19 cellular contexts compared by ENCODE assay signal in the genomic region with DNA sequence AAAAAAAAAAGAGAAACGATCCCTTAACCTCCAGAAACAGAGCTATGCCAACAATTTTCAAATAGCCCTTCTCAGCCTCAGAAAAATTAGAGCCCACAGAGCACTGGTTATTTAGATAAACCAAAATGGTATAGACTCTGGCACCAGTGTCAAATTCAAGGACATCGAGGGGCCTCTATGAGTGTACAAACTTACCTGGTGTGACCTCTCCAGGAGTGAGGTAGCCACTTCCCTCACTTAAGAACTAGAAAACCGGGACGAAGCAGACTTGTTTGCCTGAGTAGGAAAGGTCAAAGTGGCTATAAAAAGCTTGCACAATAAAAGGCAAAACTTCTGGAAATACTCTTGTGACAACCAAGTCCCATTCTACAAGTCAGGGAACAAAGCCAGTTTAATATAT. TPM values are rescaled to one million over a fixed set of nuclear protein-coding genes. Genes with fewer than 3 reads are reported as not detected.
"Had no signal": no experiment of that assay in that cellular context is flagged by ENCODE, and none has a peak within 500 bp of the region (broad histone marks: within the 10 kb centered on the region; RNA-seq: fewer than 3 reads in every experiment).

No MANE protein-coding gene starts in this region.

- H3K27ac ChIP-seq: gastrocnemius medialis, heart right ventricle, left ventricle myocardium inferior, neutrophil, psoas muscle, right atrium auricular region, vagina had no signal

- H3K4me3 ChIP-seq: gastrocnemius medialis, heart right ventricle, left ventricle myocardium inferior, psoas muscle, right atrium auricular region, vagina had no signal

- H3K9me3 ChIP-seq: gastrocnemius medialis, heart right ventricle, left ventricle myocardium inferior, neutrophil, psoas muscle, right atrium auricular region, vagina had no signal

- ATAC-seq: esophagus mucosa; gastrocnemius medialis; heart right ventricle; naive thymus-derived CD8-positive, alpha-beta T cell; psoas muscle had no signal

- H3K36me3 ChIP-seq: gastrocnemius medialis, heart right ventricle, left ventricle myocardium inferior, neutrophil, right atrium auricular region, vagina had no signal

- H3K27me3 ChIP-seq: heart right ventricle, right atrium auricular region, vagina had no signal

- H3K4me1 ChIP-seq: psoas muscle had no signal

- DNase-seq: effector memory CD4-positive, alpha-beta T cell; gastrocnemius medialis; heart right ventricle; islet precursor cell; left ventricle myocardium inferior; naive thymus-derived CD8-positive, alpha-beta T cell; psoas muscle; small intestine; stimulated activated CD4-positive, alpha-beta T cell treated with anti-CD3 and anti-CD28 coated beads, Interleukin-2, amount 100 ng/mL, for 48 hours; stimulated activated naive CD4-positive, alpha-beta T cell treated with Interleukin-2 at 50 U/mL for 16 hours had no signal

- FAIRE-seq: endometrium, small intestine had no signal

RNA-seq across cellular contexts. Expression of gene PRSS54, which starts 39.1 kb away (rescaled TPM):
- total RNA-seq: esophagus mucosa; fibroblast of lung; gastrocnemius medialis; heart right ventricle; left ventricle myocardium inferior; lung microvascular endothelial cell; mesenteric fat pad; naive thymus-derived CD8-positive, alpha-beta T cell; osteoblast; psoas muscle; right atrium auricular region; vagina had no signal
